8 cellular contexts compared by ENCODE assay signal in genomic region chr9:136312436-136312835, GRCh38. TPM values are rescaled to one million over a fixed set of nuclear protein-coding genes. Genes with fewer than 3 reads are reported as not detected.
DNase-seq lines count a peak whose midpoint lies in the region; ATAC-seq and TF ChIP-seq lines count a peak whose summit lies in the region.

No MANE protein-coding gene starts in this region.

- no peaks in the 10 kb centered on the region for H3K4me1 Mint-ChIP-seq in CD4-positive, CD25-positive, alpha-beta regulatory T cell
- H3K4me1 Mint-ChIP-seq in nephron progenitor cell = peaks cover 6% of the 10 kb centered on the region

- peak in 1 of 2 donors; percentile 40 for ATAC-seq in CD4-positive, CD25-positive, alpha-beta regulatory T cell (ENCODE audit: low read depth in 2 of 2)
- ATAC-seq in esophagus mucosa (peak; percentile 23), GM18873 (IDR thresholded peaks at IDR 0.05; ENCODE audit: low FRiP score, unreplicated experiment) (no peak)

- H3K27me3 ChIP-seq in CD4-positive, CD25-positive, alpha-beta regulatory T cell (ENCODE audit: control insufficient read depth, insufficient read depth, low read length) = peaks cover 2% of the 10 kb centered on the region

- H3K4me3 Mint-ChIP-seq in CD4-positive, CD25-positive, alpha-beta regulatory T cell = no peak overlapping the region
- H3K4me3 Mint-ChIP-seq in nephron progenitor cell = no peak overlapping the region

- H3K27ac Mint-ChIP-seq in CD4-positive, CD25-positive, alpha-beta regulatory T cell = no peak overlapping the region
- H3K27ac Mint-ChIP-seq in nephron progenitor cell = no peak overlapping the region

- H3K9me3 ChIP-seq in CD4-positive, CD25-positive, alpha-beta regulatory T cell (ENCODE audit: control insufficient read depth in 2 of 2, low read length in 2 of 2) = peaks cover 2 to 8% of the 10 kb centered on the region in 2 experiments

- no peaks in the 10 kb centered on the region for H3K36me3 ChIP-seq in CD4-positive, CD25-positive, alpha-beta regulatory T cell (ENCODE audit: control insufficient read depth, insufficient read depth, low read length)

- H3K4me3 ChIP-seq in CD4-positive, CD25-positive, alpha-beta regulatory T cell (ENCODE audit: low read depth, low read length) = no peak overlapping the region

- peak; percentile 40 for TF ChIP-seq CTCF in nephron progenitor cell (IDR thresholded peaks at IDR 0.05)

- DNase-seq in CD4-positive, CD25-positive, alpha-beta regulatory T cell = peak; percentile 18 to 51 (median 31)
- peak; percentile 65 for DNase-seq in HT-29 (ENCODE audit: low spot score)
- peak; percentile 61 for DNase-seq in activated CD4-positive, alpha-beta T cell treated with anti-CD3 and anti-CD28 coated beads for 48 hours
- DNase-seq in nephron progenitor cell = no peak
- DNase-seq in KG1 (lab: John Stamatoyannopoulos, UW) = no peak
- no peak for DNase-seq in NCI-H2107 treated with DMSO at 0.1 percent for 48 hours (lab: John Stamatoyannopoulos, UW; ENCODE audit: unreplicated experiment)

- H3K9me3 Mint-ChIP-seq in CD4-positive, CD25-positive, alpha-beta regulatory T cell = peaks cover 0 to 2% (median 0%) of the 10 kb centered on the region in 7 donors
- H3K9me3 Mint-ChIP-seq in nephron progenitor cell = peaks cover 26% of the 10 kb centered on the region

- no peaks in the 10 kb centered on the region for H3K27me3 Mint-ChIP-seq in CD4-positive, CD25-positive, alpha-beta regulatory T cell
- peaks cover 4% of the 10 kb centered on the region for H3K27me3 Mint-ChIP-seq in nephron progenitor cell (ENCODE audit: low read depth, poor library complexity)

- H3K36me3 Mint-ChIP-seq in CD4-positive, CD25-positive, alpha-beta regulatory T cell = no peaks in the 10 kb centered on the region
- peaks cover 7% of the 10 kb centered on the region for H3K36me3 Mint-ChIP-seq in nephron progenitor cell (ENCODE audit: low read depth)

- no peak overlapping the region for H3K27ac ChIP-seq in CD4-positive, CD25-positive, alpha-beta regulatory T cell (ENCODE audit: insufficient read depth, low read length, poor library complexity, severe bottlenecking)

- peaks cover 11% of the 10 kb centered on the region for H3K4me1 ChIP-seq in CD4-positive, CD25-positive, alpha-beta regulatory T cell (ENCODE audit: control insufficient read depth, insufficient read depth, low read length, poor library complexity, severe bottlenecking)

RNA-seq across cellular contexts. Expression of gene CCDC187, which starts 8.5 kb away (rescaled TPM):
- total RNA-seq in CD4-positive, CD25-positive, alpha-beta regulatory T cell = not detected
- polyA plus RNA-seq in CD4-positive, CD25-positive, alpha-beta regulatory T cell = not detected
- 2.5 TPM in 2 replicates for total RNA-seq in HT-29 (2014; rRNA removed; shearing (Covaris generic))
- not detected for total RNA-seq in esophagus mucosa

RNA-seq across cellular contexts. Expression of gene GPSM1, which starts 14.9 kb away (rescaled TPM):
- 12.3 TPM for total RNA-seq in CD4-positive, CD25-positive, alpha-beta regulatory T cell
- 1 to 10 TPM in 3 of 4 donors, under 1 TPM in 1; 0.59 to 1.9 (median 1.2) TPM for polyA plus RNA-seq in CD4-positive, CD25-positive, alpha-beta regulatory T cell
- 1.4 TPM in 2 replicates for total RNA-seq in HT-29 (2014; rRNA removed; shearing (Covaris generic))
- 1.2 TPM for total RNA-seq in esophagus mucosa

RNA-seq across cellular contexts. Expression of gene DNLZ, which starts 51.1 kb away (rescaled TPM):
- total RNA-seq in CD4-positive, CD25-positive, alpha-beta regulatory T cell = 25.5 TPM
- polyA plus RNA-seq in CD4-positive, CD25-positive, alpha-beta regulatory T cell = 10 to 100 TPM; 51.1 to 67.9 (median 61.5) TPM
- total RNA-seq in HT-29 (2014; rRNA removed; shearing (Covaris generic)) = 78.9 and 82.3 TPM in 2 replicates
- total RNA-seq in esophagus mucosa = 12.1 TPM

Comparison
In these comparisons a context has a peak if more than half of its experiments do, and no peak if none do; other contexts are left out.
1. DNase-seq: peak in CD4-positive, CD25-positive, alpha-beta regulatory T cell (3 of 3), HT-29 (single experiment) and activated CD4-positive, alpha-beta T cell treated with anti-CD3 and anti-CD28 coated beads for 48 hours (single experiment); none in nephron progenitor cell (single experiment), KG1 (single experiment) and NCI-H2107 treated with DMSO at 0.1 percent for 48 hours (single experiment).